Comparison of ENCODE assay signal across 27 cellular contexts in the genomic region with DNA sequence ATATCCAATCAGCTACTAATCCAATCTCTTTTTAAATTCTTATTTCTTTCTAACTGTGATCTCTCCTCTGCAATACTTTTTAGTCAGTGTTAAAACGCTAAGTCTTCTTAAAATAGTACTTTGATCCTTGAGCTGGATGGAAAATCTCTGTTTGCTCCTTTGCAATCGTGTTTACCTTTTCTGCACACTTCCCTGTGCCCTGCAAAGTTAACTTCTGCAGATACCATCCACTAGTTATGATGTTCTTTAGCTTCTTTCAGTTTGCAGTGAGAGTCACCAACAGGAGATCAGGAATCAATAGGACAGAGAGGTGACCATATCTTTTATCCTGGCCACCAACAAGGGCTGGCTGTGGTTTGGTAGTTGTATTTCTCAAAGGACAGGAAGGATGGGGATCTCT.
"Had no signal": no experiment of that assay in that cellular context is flagged by ENCODE, and none has a peak within 500 bp of the region (broad histone marks: within the 10 kb centered on the region; RNA-seq: fewer than 3 reads in every experiment).

No MANE protein-coding gene starts in this region.

- H3K4me2 ChIP-seq: neural progenitor cell had no signal

- FAIRE-seq: urothelium cell line had no signal

- H2AFZ ChIP-seq: neural progenitor cell had no signal

- H3K9me3 ChIP-seq: lower lobe of right lung, neutrophil, ovary, stomach, testis, thyroid gland, transverse colon, upper lobe of right lung had no signal

- ATAC-seq: left ventricle myocardium superior; lower lobe of right lung; natural killer cell; sciatic nerve; stimulated activated naive B cell treated with anti-CD40 and anti-IgM and Interleukin-4, amounts not matched to agents 10 μg/mL and 1 μg/mL and 100 μg/mL, for 72 hours; stimulated activated naive CD8-positive, alpha-beta T cell treated with anti-CD3 and anti-CD28 coated beads, Interleukin-15, Interleukin-2, amounts not matched to agents 100 U/mL and 50 U/mL, for 24 hours; upper lobe of right lung had no signal

- H3K9ac ChIP-seq: neural progenitor cell had no signal

- H3K4me1 ChIP-seq: lower lobe of right lung, right atrium auricular region, testis, thyroid gland, transverse colon, upper lobe of right lung had no signal

- DNase-seq: head of caudate nucleus; hypothalamus; islet precursor cell; left ventricle myocardium superior; lower lobe of right lung; mammary epithelial cell; mesenchymal stem cell; natural killer cell; nephron progenitor cell; ovary; stimulated activated CD4-positive, alpha-beta T cell treated with anti-CD3 and anti-CD28 coated beads, Interleukin-12 subunit alpha, Interleukin-12 subunit beta, amount 100 ng/mL, for 4 hours; stimulated activated CD4-positive, alpha-beta T cell treated with anti-CD3 and anti-CD28 coated beads, Interleukin-15, amount 100 ng/mL, for 24 hours; stimulated activated CD4-positive, alpha-beta T cell treated with anti-CD3 and anti-CD28 coated beads, Interleukin-2, amount 100 ng/mL, for 24 hours; stimulated activated CD4-positive, alpha-beta T cell treated with anti-CD3 and anti-CD28 coated beads, Interleukin-4, amount 100 ng/mL, for 1 hour; stimulated activated naive B cell treated with anti-CD40 and anti-IgM and Interleukin-4, amounts not matched to agents 10 μg/mL and 1 μg/mL and 100 μg/mL, for 72 hours; stimulated activated naive CD8-positive, alpha-beta T cell treated with anti-CD3 and anti-CD28 coated beads, Interleukin-15, Interleukin-2, amounts not matched to agents 100 U/mL and 50 U/mL, for 24 hours; stomach; testis; thyroid gland; transverse colon; upper lobe of right lung had no signal

- H3K36me3 ChIP-seq: lower lobe of right lung, neural progenitor cell, neutrophil, ovary, right atrium auricular region, stomach, thyroid gland, transverse colon, upper lobe of right lung had no signal

- H3K4me3 ChIP-seq: lower lobe of right lung, neural progenitor cell, ovary, right atrium auricular region, skin epidermis, stomach, testis, thyroid gland, transverse colon, upper lobe of right lung had no signal

- H3K27ac ChIP-seq: lower lobe of right lung, neural progenitor cell, neutrophil, ovary, right atrium auricular region, skin epidermis, stomach, testis, thyroid gland, transverse colon, upper lobe of right lung had no signal

- H3K27me3 ChIP-seq: neural progenitor cell, neutrophil, ovary, right atrium auricular region, stomach, testis, thyroid gland, transverse colon, upper lobe of right lung had no signal
